6 cellular contexts compared by ENCODE assay signal in the genomic region with DNA sequence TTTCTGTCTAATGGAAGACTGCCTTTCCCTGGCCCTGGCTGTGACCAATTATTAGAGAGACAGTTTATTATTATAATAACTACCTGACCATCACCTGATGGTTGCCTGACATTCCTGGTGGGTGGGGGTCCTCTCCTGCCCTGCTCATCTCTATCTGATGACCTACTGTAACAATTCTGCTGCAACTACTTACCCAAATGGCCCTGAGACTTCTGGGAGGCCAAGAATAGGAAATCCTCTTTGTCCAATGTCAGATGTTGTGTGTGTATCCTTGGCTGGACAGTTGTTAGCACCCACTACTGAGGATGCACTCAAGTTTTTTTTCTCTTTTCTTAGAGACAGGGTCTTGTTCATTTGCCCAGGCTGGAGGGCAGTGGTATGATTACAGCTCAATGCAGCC.
"Had no signal": no experiment of that assay in that cellular context is flagged by ENCODE, and none has a peak within 500 bp of the region (broad histone marks: within the 10 kb centered on the region; RNA-seq: fewer than 3 reads in every experiment).

No MANE protein-coding gene starts in this region.

- H3K4me3 ChIP-seq: K562 had no signal

- DNase-seq: IMR-90, KBM-7 had no signal

- H3K27ac ChIP-seq: HL-60 had no signal

- FAIRE-seq: HepG2, HTR-8/SVneo, K562 had no signal
